ENCODE assay signal across 12 cellular contexts in the genomic region with DNA sequence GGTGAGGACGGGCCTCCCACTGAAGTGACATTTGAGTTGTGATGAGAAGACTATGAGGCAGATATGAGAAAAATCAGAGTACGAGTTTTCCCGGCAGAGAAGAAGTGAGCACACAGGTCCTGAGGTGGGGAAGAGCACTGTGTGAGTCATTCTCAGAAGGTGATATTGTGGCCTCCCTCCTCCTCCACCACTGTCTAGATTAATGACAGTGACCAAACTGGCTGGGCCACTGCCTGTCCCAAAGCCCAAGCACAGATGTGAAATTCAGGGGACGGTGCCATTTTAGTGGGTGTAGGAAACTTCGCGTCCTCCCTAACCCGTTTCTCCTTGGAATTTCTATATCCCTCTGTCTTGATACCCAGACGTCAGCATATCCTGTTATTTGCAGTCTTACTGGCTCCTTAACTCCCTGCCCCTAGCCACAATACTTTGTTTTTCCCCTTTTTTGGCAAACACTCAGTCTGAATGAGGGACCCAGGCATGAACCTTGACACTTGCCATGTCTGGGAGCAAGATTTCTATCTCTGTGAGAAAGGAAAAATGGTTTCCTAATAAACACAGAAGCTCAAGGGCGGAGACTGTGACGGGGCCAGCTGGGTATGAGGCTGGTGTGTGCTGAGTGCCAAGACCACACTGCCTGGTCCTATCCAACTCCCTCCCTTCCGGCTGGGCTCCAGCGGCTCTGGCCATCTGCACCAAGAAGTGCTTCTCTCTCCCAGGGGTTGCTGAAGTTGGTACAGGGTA. TPM values are rescaled to one million over a fixed set of nuclear protein-coding genes. Genes with fewer than 3 reads are reported as not detected.
DNase-seq lines count a peak whose midpoint lies in the region; TF ChIP-seq lines count a peak whose summit lies in the region.
"Had no signal": no experiment of that assay in that cellular context is flagged by ENCODE, and none has a peak within 500 bp of the region (broad histone marks: within the 10 kb centered on the region; RNA-seq: fewer than 3 reads in every experiment).

No MANE protein-coding gene starts in this region.

- H3K27me3 Mint-ChIP-seq in activated CD4-positive, alpha-beta T cell treated with anti-CD3 and anti-CD28 coated beads, Interleukin-2, amount 10 ng/mL, durations not matched to agents 7 days and 5 days, result peaks cover 4% of the 10 kb centered on the region
- H3K27me3 Mint-ChIP-seq in glutamatergic neuron (ENCODE audit: unreplicated experiment), result no peaks in the 10 kb centered on the region
- H3K27me3 Mint-ChIP-seq: dendritic cell treated with granulocyte-macrophage colony-stimulating factor and Interleukin-4, amounts not matched to agents 40 ng/mL and 50 ng/mL, for 4 days had no signal

- 22% methylated on average over 12 of the region's 12 CpGs for WGBS in prostate gland

- peak overlapping the region; percentile 69 for H3K27ac ChIP-seq in left ventricle myocardium inferior (replicated peaks)
- peak overlapping the region; percentile 51 to 64 for H3K27ac ChIP-seq in prostate gland

- CTCF ChIA-PET in activated CD4-positive, alpha-beta T cell treated with anti-CD3 and anti-CD28 coated beads, Interleukin-2, amount 10 ng/mL, durations not matched to agents 7 days and 5 days (lab: Charles Lee), result no interaction called here

- H3K27me3 ChIP-seq in left ventricle myocardium inferior (ENCODE audit: low read depth) (no peaks in the 10 kb centered on the region), prostate gland (replicated peaks; ENCODE audit: insufficient read depth) (no peaks in the 10 kb centered on the region)

- H3K4me1 ChIP-seq in left ventricle myocardium inferior (peaks cover 72% of the 10 kb centered on the region), prostate gland (replicated peaks) (no peaks in the 10 kb centered on the region)

- no peak overlapping the region for H3K27ac Mint-ChIP-seq in activated CD4-positive, alpha-beta T cell treated with anti-CD3 and anti-CD28 coated beads, Interleukin-2, amount 10 ng/mL, durations not matched to agents 7 days and 5 days
- no peak overlapping the region for H3K27ac Mint-ChIP-seq in glutamatergic neuron (ENCODE audit: unreplicated experiment)
- H3K27ac Mint-ChIP-seq: activated CD8-positive, alpha-beta T cell treated with anti-CD3 and anti-CD28 coated beads, Interleukin-2, amount 10 ng/mL, durations not matched to agents 7 days and 5 days; CD4-positive, alpha-beta memory T cell; dendritic cell treated with granulocyte-macrophage colony-stimulating factor and Interleukin-4, amounts not matched to agents 40 ng/mL and 50 ng/mL, for 4 days had no signal

- no peaks in the 10 kb centered on the region for H3K4me1 Mint-ChIP-seq in activated CD4-positive, alpha-beta T cell treated with anti-CD3 and anti-CD28 coated beads, Interleukin-2, amount 10 ng/mL, durations not matched to agents 7 days and 5 days
- H3K4me1 Mint-ChIP-seq in glutamatergic neuron (ENCODE audit: low read depth, unreplicated experiment), result peaks cover 17% of the 10 kb centered on the region
- H3K4me1 Mint-ChIP-seq: CD4-positive, alpha-beta memory T cell had no signal

- H3K4me3 ChIP-seq in left ventricle myocardium inferior, result peak overlapping the region; percentile 3
- H3K4me3 ChIP-seq in prostate gland, result no peak overlapping the region

- no peaks in the 10 kb centered on the region for H3K36me3 Mint-ChIP-seq in activated CD4-positive, alpha-beta T cell treated with anti-CD3 and anti-CD28 coated beads, Interleukin-2, amount 10 ng/mL, durations not matched to agents 7 days and 5 days (ENCODE audit: low read depth)
- no peaks in the 10 kb centered on the region for H3K36me3 Mint-ChIP-seq in glutamatergic neuron (ENCODE audit: unreplicated experiment)
- H3K36me3 Mint-ChIP-seq: CD4-positive, alpha-beta memory T cell had no signal

- no peaks in the 10 kb centered on the region for H3K9me3 Mint-ChIP-seq in activated CD4-positive, alpha-beta T cell treated with anti-CD3 and anti-CD28 coated beads, Interleukin-2, amount 10 ng/mL, durations not matched to agents 7 days and 5 days
- H3K9me3 Mint-ChIP-seq in glutamatergic neuron (ENCODE audit: unreplicated experiment), result peaks cover 2% of the 10 kb centered on the region
- H3K9me3 Mint-ChIP-seq: CD4-positive, alpha-beta memory T cell; dendritic cell treated with granulocyte-macrophage colony-stimulating factor and Interleukin-4, amounts not matched to agents 40 ng/mL and 50 ng/mL, for 4 days had no signal

- intact Hi-C loops in left ventricle myocardium inferior (cut with micrococcal nuclease), result no loop called here
- intact Hi-C loops in prostate gland (cut with DNase I), result loop anchor here (10.0 kb wide), 1 partner anchor 275 kb away; no protein-coding TSS in a partner anchor

- H3K9me3 ChIP-seq in left ventricle myocardium inferior (replicated peaks), result no peaks in the 10 kb centered on the region
- no peaks in the 10 kb centered on the region for H3K9me3 ChIP-seq in prostate gland

- no peak overlapping the region for H3K4me3 Mint-ChIP-seq in activated CD4-positive, alpha-beta T cell treated with anti-CD3 and anti-CD28 coated beads, Interleukin-2, amount 10 ng/mL, durations not matched to agents 7 days and 5 days
- H3K4me3 Mint-ChIP-seq in glutamatergic neuron (ENCODE audit: unreplicated experiment), result no peak overlapping the region
- H3K4me3 Mint-ChIP-seq: activated CD8-positive, alpha-beta T cell treated with anti-CD3 and anti-CD28 coated beads, Interleukin-2, amount 10 ng/mL, durations not matched to agents 7 days and 5 days; CD4-positive, alpha-beta memory T cell; dendritic cell treated with granulocyte-macrophage colony-stimulating factor and Interleukin-4, amounts not matched to agents 40 ng/mL and 50 ng/mL, for 4 days had no signal

- no peak for TF ChIP-seq CTCF in left ventricle myocardium inferior (IDR thresholded peaks at IDR 0.05; ENCODE audit: borderline replicate concordance)
- TF ChIP-seq CTCF in prostate gland (IDR thresholded peaks at IDR 0.05), result no peak
- no peak for TF ChIP-seq CTCF in glutamatergic neuron (IDR thresholded peaks at IDR 0.05; ENCODE audit: partially characterized antibody, unreplicated experiment)

- POLR2A ChIA-PET in activated CD4-positive, alpha-beta T cell treated with anti-CD3 and anti-CD28 coated beads, Interleukin-2, amount 10 ng/mL, durations not matched to agents 7 days and 5 days (lab: Charles Lee), result no interaction called here

- no peaks in the 10 kb centered on the region for H3K36me3 ChIP-seq in left ventricle myocardium inferior
- no peaks in the 10 kb centered on the region for H3K36me3 ChIP-seq in prostate gland

- peak in 8 of 14 donors; percentile 9 to 55 (median 44) for DNase-seq in C1 segment of cervical spinal cord (lab: John Stamatoyannopoulos, UW)
- DNase-seq in anterior cingulate cortex (lab: John Stamatoyannopoulos, UW), result peak in 45 of 58 donors; percentile 13 to 85 (median 59)
- DNase-seq in left ventricle myocardium inferior, result peak; percentile 71
- DNase-seq in prostate gland (ENCODE audit: low spot score), result peak; percentile 68
- DNase-seq in activated CD4-positive, alpha-beta T cell treated with anti-CD3 and anti-CD28 coated beads, Interleukin-2, amount 10 ng/mL, durations not matched to agents 7 days and 5 days, result no peak
- DNase-seq in NCI-H526 (lab: John Stamatoyannopoulos, UW), result no peak
- no peak for DNase-seq in glutamatergic neuron
- DNase-seq in NCI-H774 (lab: John Stamatoyannopoulos, UW), result no peak
- DNase-seq: activated CD8-positive, alpha-beta T cell treated with anti-CD3 and anti-CD28 coated beads, Interleukin-2, amount 10 ng/mL, durations not matched to agents 7 days and 5 days; CD4-positive, alpha-beta memory T cell; Kasumi-1 had no signal

- TF ChIP-seq POLR2A in prostate gland (IDR thresholded peaks at IDR 0.05), result no peak

RNA-seq across cellular contexts. Expression of a gene that starts 15.2 kb away (rescaled TPM):
- 8.7 TPM for total RNA-seq in left ventricle myocardium inferior
- total RNA-seq in prostate gland, result 10 to 100 TPM; 11.9 to 21.0 TPM
- not detected for total RNA-seq in activated CD4-positive, alpha-beta T cell treated with anti-CD3 and anti-CD28 coated beads, Interleukin-2, amount 10 ng/mL, durations not matched to agents 7 days and 5 days
- 18.9 TPM for total RNA-seq in glutamatergic neuron (ENCODE audit: unreplicated experiment)
- total RNA-seq: activated CD8-positive, alpha-beta T cell treated with anti-CD3 and anti-CD28 coated beads, Interleukin-2, amount 10 ng/mL, durations not matched to agents 7 days and 5 days; CD4-positive, alpha-beta memory T cell had no signal

Comparison
In these comparisons a context has a peak if more than half of its experiments do, and no peak if none do; other contexts are left out.
1. DNase-seq: peak in C1 segment of cervical spinal cord (8 of 14), anterior cingulate cortex (45 of 58), left ventricle myocardium inferior (single experiment) and prostate gland (single experiment); none in activated CD4-positive, alpha-beta T cell treated with anti-CD3 and anti-CD28 coated beads, Interleukin-2, amount 10 ng/mL, durations not matched to agents 7 days and 5 days (single experiment), NCI-H526 (0 of 2), glutamatergic neuron (single experiment) and NCI-H774 (single experiment).